In genomic region chr10:62045765-62046521, GRCh38 we compare ENCODE assay signal across 8 cellular contexts.
DNase-seq lines count a peak whose midpoint lies in the region; ATAC-seq and TF ChIP-seq lines count a peak whose summit lies in the region.

No MANE protein-coding gene starts in this region.

- H3K27me3 ChIP-seq in A673 (replicated peaks; ENCODE audit: insufficient read depth, low read depth, low read length, poor library complexity) (no peaks in the 10 kb centered on the region), right cardiac atrium (ENCODE audit: control insufficient read depth, insufficient read depth) (no peaks in the 10 kb centered on the region), H9 (ENCODE audit: insufficient read depth, low read length) (no peaks in the 10 kb centered on the region)

- H3K4me1 ChIP-seq in A673 (ENCODE audit: insufficient read depth, low read length, poor library complexity, severe bottlenecking) (peaks cover 79% of the 10 kb centered on the region), right cardiac atrium (ENCODE audit: control insufficient read depth, insufficient read depth, low read length) (peaks cover 11% of the 10 kb centered on the region), H9 (ENCODE audit: insufficient read depth, low read length) (peaks cover 8% of the 10 kb centered on the region; the same call in 1 of the 2 replicates)

- H3K18ac ChIP-seq in H9 (ENCODE audit: insufficient read length, low read depth, low read length): no peak overlapping the region

- no peak overlapping the region for H3K4me2 ChIP-seq in H9 (ENCODE audit: insufficient read depth, insufficient read length, low read length)

- no peak overlapping the region for H3K23ac ChIP-seq in H9 (ENCODE audit: insufficient read length, low read depth, low read length)

- no peak overlapping the region for H4K8ac ChIP-seq in H9 (replicated peaks; ENCODE audit: insufficient read length, low read depth, low read length)

- intact Hi-C loops in A673 (cut with micrococcal nuclease; ENCODE audit: unreplicated experiment): loop anchor here (10.0 kb wide), 1 partner anchor 291 kb away; no protein-coding TSS in a partner anchor
- intact Hi-C loops in right cardiac atrium (cut with DNase I): loop anchor here in 2 of 4 donors (5.0 kb wide), 2 partner anchors 36 to 144 kb away; partner anchors contain the start of gene ARID5B (in 1 of the 2)
- intact Hi-C loops in posterior cingulate gyrus (cut with DNase I): no loop called here

- H3K36me3 ChIP-seq in A673 (ENCODE audit: insufficient read depth, low read length, poor library complexity, severe bottlenecking): no peaks in the 10 kb centered on the region

- no peak overlapping the region for H2BK15ac ChIP-seq in H9 (ENCODE audit: low read depth, low read length)

- H4K20me1 ChIP-seq in H9 (ENCODE audit: control insufficient read depth, insufficient read depth, insufficient read length): no peaks in the 10 kb centered on the region

- H3K27ac ChIP-seq in A673 (ENCODE audit: low read depth, low read length, poor library complexity, severe bottlenecking) (peak overlapping the region; percentile 89), right cardiac atrium (ENCODE audit: low read length) (peak overlapping the region; percentile 79), skin epidermis (peak overlapping the region in 20 of 21 experiments; percentile 82 to 98 (median 93)), H9 (ENCODE audit: insufficient read length, low read depth, low read length) (no peak overlapping the region)

- H3T11ph ChIP-seq in H9 (ENCODE audit: low read length): no peak overlapping the region

- DNase-seq in A673 (ENCODE audit: low spot score) (peak; percentile 80), right cardiac atrium (no peak), H9 (no peak), posterior cingulate gyrus (no peak)
- DNase-seq in activated CD4-positive, alpha-beta memory T cell treated with anti-CD3 and anti-CD28 coated beads, Interleukin-2, amount 10 ng/mL, durations not matched to agents 7 days and 5 days: no peak

- peak overlapping the region; percentile 7 for H3K4me3 ChIP-seq in A673 (ENCODE audit: low read depth, low read length, poor library complexity, severe bottlenecking)
- H3K4me3 ChIP-seq in right cardiac atrium (ENCODE audit: low read length): peak overlapping the region; percentile 21
- H3K4me3 ChIP-seq in skin epidermis: peak overlapping the region in 2 of 7 experiments; percentile 1

- no peak overlapping the region for H2AFZ ChIP-seq in H9 (ENCODE audit: low read length)

- H3K56ac ChIP-seq in H9 (ENCODE audit: insufficient read length, low read depth, low read length): no peak overlapping the region

- 11% methylated on average over 12 of the region's 12 CpGs for WGBS in right cardiac atrium
- WGBS in H9 (ENCODE audit: extremely low coverage, insufficient read length, low lambda C conversion rate): no CpG with 5 or more reads among the region's 12 CpGs

- peak overlapping the region; percentile 99 for H3K27ac Mint-ChIP-seq in activated CD4-positive, alpha-beta memory T cell treated with anti-CD3 and anti-CD28 coated beads, Interleukin-2, amount 10 ng/mL, durations not matched to agents 7 days and 5 days
- no peak overlapping the region; a peak in 1 of 7 replicates for H3K27ac Mint-ChIP-seq in H9

- H3K14ac ChIP-seq in H9 (ENCODE audit: insufficient read depth, low read length): no peak overlapping the region

- H3K9me3 Mint-ChIP-seq in activated CD4-positive, alpha-beta memory T cell treated with anti-CD3 and anti-CD28 coated beads, Interleukin-2, amount 10 ng/mL, durations not matched to agents 7 days and 5 days: peaks cover 2% of the 10 kb centered on the region
- no peaks in the 10 kb centered on the region; a peak in 1 of 5 replicates for H3K9me3 Mint-ChIP-seq in H9

- peaks cover 75% of the 10 kb centered on the region for H3K4me1 Mint-ChIP-seq in activated CD4-positive, alpha-beta memory T cell treated with anti-CD3 and anti-CD28 coated beads, Interleukin-2, amount 10 ng/mL, durations not matched to agents 7 days and 5 days
- peaks cover 43 to 48% of the 10 kb centered on the region in 2 experiments for H3K4me1 Mint-ChIP-seq in H9

- no peak overlapping the region for H2BK12ac ChIP-seq in H9 (ENCODE audit: insufficient read length, low read depth, low read length)

- H4K91ac ChIP-seq in H9 (ENCODE audit: insufficient read length, low read depth, low read length): no peak overlapping the region

- no peak overlapping the region for H3K4ac ChIP-seq in H9 (ENCODE audit: low read depth, low read length)

- H4K5ac ChIP-seq in H9 (ENCODE audit: insufficient read length, low read depth, low read length): no peak overlapping the region

- no peak overlapping the region for H3K9ac ChIP-seq in H9 (ENCODE audit: extremely low read depth, insufficient read length, low read length)

- peaks cover 58% of the 10 kb centered on the region for H3K36me3 Mint-ChIP-seq in activated CD4-positive, alpha-beta memory T cell treated with anti-CD3 and anti-CD28 coated beads, Interleukin-2, amount 10 ng/mL, durations not matched to agents 7 days and 5 days (ENCODE audit: low read depth)
- no peaks in the 10 kb centered on the region for H3K36me3 Mint-ChIP-seq in H9 (ENCODE audit: insufficient read depth in 1 of 3, low read depth in 3 of 3)

- H2AK5ac ChIP-seq in H9 (ENCODE audit: insufficient read length, low read length): no peak overlapping the region

- H3K79me1 ChIP-seq in H9 (ENCODE audit: insufficient read depth, low read depth, low read length, poor library complexity, severe bottlenecking): no peaks in the 10 kb centered on the region

- H2BK20ac ChIP-seq in H9 (ENCODE audit: low read depth, low read length, poor library complexity, severe bottlenecking): no peak overlapping the region

- no peaks in the 10 kb centered on the region for H3K27me3 Mint-ChIP-seq in activated CD4-positive, alpha-beta memory T cell treated with anti-CD3 and anti-CD28 coated beads, Interleukin-2, amount 10 ng/mL, durations not matched to agents 7 days and 5 days
- H3K27me3 Mint-ChIP-seq in H9 (ENCODE audit: low read depth): peaks cover 25% of the 10 kb centered on the region

- H3K9me3 ChIP-seq in A673 (ENCODE audit: low read depth, low read length, poor library complexity, severe bottlenecking) (no peaks in the 10 kb centered on the region), right cardiac atrium (ENCODE audit: control insufficient read depth, low read length) (no peaks in the 10 kb centered on the region), H9 (ENCODE audit: control insufficient read depth, low read depth, low read length) (no peaks in the 10 kb centered on the region)

- CTCF ChIA-PET in A673 (lab: Charles Lee): interaction anchor here (0.5 kb wide), 1 partner anchor 373 kb away, joined by 4 read pairs; no protein-coding TSS in a partner anchor
- CTCF ChIA-PET in activated CD4-positive, alpha-beta memory T cell treated with anti-CD3 and anti-CD28 coated beads, Interleukin-2, amount 10 ng/mL, durations not matched to agents 7 days and 5 days (lab: Charles Lee): interaction anchor here (0.9 to 9.9 kb wide), 14 partner anchors 7 to 202 kb away, joined by 3 to 112 read pairs (median 4); partner anchors contain the start of gene ARID5B

- ATAC-seq in HG03159 (IDR thresholded peaks at IDR 0.05; ENCODE audit: unreplicated experiment): peak; percentile 1
- ATAC-seq in right cardiac atrium: peak; percentile 10 to 30
- no peak for ATAC-seq in HG03439 (IDR thresholded peaks at IDR 0.05; ENCODE audit: unreplicated experiment)

- peak overlapping the region; percentile 98 for H3K4me3 Mint-ChIP-seq in activated CD4-positive, alpha-beta memory T cell treated with anti-CD3 and anti-CD28 coated beads, Interleukin-2, amount 10 ng/mL, durations not matched to agents 7 days and 5 days
- H3K4me3 Mint-ChIP-seq in H9: no peak overlapping the region

- H3K23me2 ChIP-seq in H9 (ENCODE audit: insufficient read length, low read depth, low read length, poor library complexity, severe bottlenecking): peaks cover 4% of the 10 kb centered on the region

- no peaks in the 10 kb centered on the region for H3K79me2 ChIP-seq in H9 (ENCODE audit: insufficient read depth, low read length)

- no peak overlapping the region for H2BK120ac ChIP-seq in H9 (ENCODE audit: low read depth, low read length, poor library complexity, severe bottlenecking)

- TF ChIP-seq CTCF in A673 (conservative IDR thresholded peaks at IDR 0.05; ENCODE audit: low read depth, low read length) (no peak), H9 (conservative IDR thresholded peaks at IDR 0.05) (no peak)

- POLR2A ChIA-PET in A673 (lab: Charles Lee; ENCODE audit: low non-redundant PET): interaction anchor here (0.7 kb wide), 1 partner anchor 85 kb away, joined by 3 read pairs; no protein-coding TSS in a partner anchor
- POLR2A ChIA-PET in activated CD4-positive, alpha-beta memory T cell treated with anti-CD3 and anti-CD28 coated beads, Interleukin-2, amount 10 ng/mL, durations not matched to agents 7 days and 5 days (lab: Charles Lee): interaction anchor here (0.6 to 21.1 kb wide), 26 partner anchors 5 to 223 kb away, joined by 3 to 785 read pairs (median 6); partner anchors contain the start of genes ARID5B and RTKN2

- BruUV-seq in A673 (replicated peaks; lab: Mats Ljungman, UMichigan): no TSS peak

- no peak overlapping the region for H2BK5ac ChIP-seq in H9 (ENCODE audit: insufficient read length, low read length)
